ENCODE assay signal across 8 cellular contexts in the genomic region with DNA sequence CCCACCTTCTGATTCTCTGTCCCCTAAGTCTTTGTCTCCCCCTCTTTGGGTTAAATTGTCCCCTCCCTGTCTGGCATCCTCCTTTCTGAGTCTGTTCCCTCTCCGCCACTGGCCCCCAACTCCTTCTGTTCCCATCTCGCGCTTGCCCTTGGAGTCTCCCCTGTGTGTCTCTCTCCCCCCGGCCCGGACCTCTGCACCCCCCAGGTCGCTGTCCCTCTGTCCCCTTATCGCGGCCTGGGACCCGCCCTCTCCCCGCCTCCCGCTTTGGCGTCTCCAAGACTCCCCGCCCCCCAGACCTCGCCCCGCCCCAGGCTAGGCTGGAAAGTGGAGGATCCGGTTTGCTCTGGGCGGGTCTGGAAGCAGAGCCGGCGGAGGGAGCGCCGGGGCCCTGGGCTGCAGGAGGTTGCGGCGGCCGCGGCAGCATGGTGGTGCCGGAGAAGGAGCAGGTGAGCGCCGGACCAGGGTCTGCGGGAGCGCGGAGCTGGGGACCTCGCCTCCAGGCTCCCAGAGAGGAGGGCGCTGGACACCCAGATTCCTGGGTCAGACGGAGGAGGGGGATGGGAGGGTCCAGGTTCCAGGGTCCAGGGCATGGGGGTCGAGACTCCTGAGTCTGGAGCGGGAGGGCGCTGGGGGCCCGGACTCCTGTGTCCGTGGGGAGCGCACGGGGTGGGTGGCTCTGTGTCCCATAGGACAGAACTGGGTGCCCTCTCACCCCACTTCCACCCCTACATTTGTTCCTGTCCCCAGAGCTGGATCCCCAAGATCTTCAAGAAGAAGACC.
DNase-seq lines count a peak whose midpoint lies in the region; ATAC-seq lines count a peak whose summit lies in the region.

A gene (plus strand): TSS at position 348 of the 780 bp plus-strand sequence. CDS start 75 bp downstream, at position 423.

- peak within 1 kb of the TSS; percentile 75 for H3K27ac ChIP-seq in layer of hippocampus (ENCODE audit: low read depth, low read length)

- ATAC-seq in GM21360 (IDR thresholded peaks at IDR 0.05; ENCODE audit: unreplicated experiment) = no peak

- H3K27me3 ChIP-seq in layer of hippocampus (ENCODE audit: control insufficient read depth, insufficient read depth, low read length) = no peaks in the 10 kb centered on the region

- DNase-seq in EH (ENCODE audit: low read depth) (peak; percentile 83), NCI-H1694 (lab: John Stamatoyannopoulos, UW) (peak; percentile 57), UCSD-AML1 (lab: John Stamatoyannopoulos, UW; ENCODE audit: unreplicated experiment) (peak; percentile 88), dedifferentiated amniotic fluid mesenchymal stem cell (ENCODE audit: extremely low spot score) (peak; percentile 58), KG1 (lab: John Stamatoyannopoulos, UW) (no peak)
- peak; percentile 52 for DNase-seq in stimulated activated CD4-positive, alpha-beta T cell treated with anti-CD3 and anti-CD28 coated beads, Interleukin-12 subunit alpha, Interleukin-12 subunit beta, amount 100 ng/mL, for 4 hours
